9 cellular contexts compared by ENCODE assay signal in the genomic region with DNA sequence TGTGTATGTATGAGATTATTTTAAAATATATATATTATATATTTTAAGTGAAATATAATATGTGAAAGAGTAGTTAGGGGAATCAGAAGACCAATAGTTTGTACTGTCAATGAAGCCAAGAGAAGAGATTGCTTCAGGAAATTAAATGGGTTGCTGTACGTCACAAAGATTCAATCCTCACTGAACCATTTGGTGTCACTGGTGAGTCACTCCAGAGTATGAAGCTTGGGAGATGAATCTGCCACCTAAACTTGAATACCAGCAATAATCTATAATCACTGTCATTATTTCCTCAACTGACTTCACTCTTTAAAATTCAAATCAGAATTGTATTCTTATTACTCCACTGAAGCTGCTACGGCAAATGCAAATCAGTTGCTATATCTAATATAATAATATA. TPM values are rescaled to one million over a fixed set of nuclear protein-coding genes. Genes with fewer than 3 reads are reported as not detected.
DNase-seq lines count a peak whose midpoint lies in the region; ATAC-seq and TF ChIP-seq lines count a peak whose summit lies in the region.
"Had no signal": no experiment of that assay in that cellular context is flagged by ENCODE, and none has a peak within 500 bp of the region (broad histone marks: within the 10 kb centered on the region; RNA-seq: fewer than 3 reads in every experiment).

No MANE protein-coding gene starts in this region.

- no peak for TF ChIP-seq CTCF in fibroblast of the aortic adventitia (IDR thresholded peaks at IDR 0.05; ENCODE audit: insufficient read depth, low read length)
- TF ChIP-seq CTCF in Peyer's patch (IDR thresholded peaks at IDR 0.05): no peak

- no peak for TF ChIP-seq POLR2A in Peyer's patch (IDR thresholded peaks at IDR 0.05)

- H3K36me3 Mint-ChIP-seq in activated T-helper 1 cell treated with anti-CD3 and anti-CD28 coated beads, Interleukin-12 subunit alpha, Interleukin-12 subunit beta, Interleukin-2, Interleukin-4 antibody, amounts not matched to agents 30 ng/mL and 10 ng/mL and 1 ng/mL, durations not matched to agents 14 hours and 24 hours and 36 hours (ENCODE audit: low read depth): no peaks in the 10 kb centered on the region
- H3K36me3 Mint-ChIP-seq: activated CD4-positive, alpha-beta memory T cell treated with anti-CD3 and anti-CD28 coated beads for 36 hours had no signal

- H3K9me3 Mint-ChIP-seq in activated T-helper 1 cell treated with anti-CD3 and anti-CD28 coated beads, Interleukin-12 subunit alpha, Interleukin-12 subunit beta, Interleukin-2, Interleukin-4 antibody, amounts not matched to agents 30 ng/mL and 10 ng/mL and 1 ng/mL, durations not matched to agents 14 hours and 24 hours and 36 hours: no peaks in the 10 kb centered on the region
- H3K9me3 Mint-ChIP-seq: activated CD4-positive, alpha-beta memory T cell treated with anti-CD3 and anti-CD28 coated beads for 36 hours had no signal

- H3K9ac ChIP-seq in NT2/D1 (ENCODE audit: insufficient read length, low read depth): no peak overlapping the region

- H3K36me3 ChIP-seq in NT2/D1 (ENCODE audit: insufficient read depth, insufficient read length, low read length) (no peaks in the 10 kb centered on the region), Peyer's patch (no peaks in the 10 kb centered on the region)

- H3K27me3 Mint-ChIP-seq in activated T-helper 1 cell treated with anti-CD3 and anti-CD28 coated beads, Interleukin-12 subunit alpha, Interleukin-12 subunit beta, Interleukin-2, Interleukin-4 antibody, amounts not matched to agents 30 ng/mL and 10 ng/mL and 1 ng/mL, durations not matched to agents 14 hours and 24 hours and 36 hours (ENCODE audit: insufficient read depth): no peaks in the 10 kb centered on the region
- H3K27me3 Mint-ChIP-seq: activated CD4-positive, alpha-beta memory T cell treated with anti-CD3 and anti-CD28 coated beads for 36 hours had no signal

- H3K4me1 ChIP-seq in NT2/D1 (ENCODE audit: insufficient read depth, insufficient read length) (no peaks in the 10 kb centered on the region), Peyer's patch (no peaks in the 10 kb centered on the region)

- H3K27me3 ChIP-seq in NT2/D1 (ENCODE audit: insufficient read depth, insufficient read length): no peaks in the 10 kb centered on the region
- H3K27me3 ChIP-seq in Peyer's patch: no peaks in the 10 kb centered on the region

- no peaks in the 10 kb centered on the region for H3K4me1 Mint-ChIP-seq in activated T-helper 1 cell treated with anti-CD3 and anti-CD28 coated beads, Interleukin-12 subunit alpha, Interleukin-12 subunit beta, Interleukin-2, Interleukin-4 antibody, amounts not matched to agents 30 ng/mL and 10 ng/mL and 1 ng/mL, durations not matched to agents 14 hours and 24 hours and 36 hours (ENCODE audit: low read depth)

- ATAC-seq in GM21717 (IDR thresholded peaks at IDR 0.05; ENCODE audit: unreplicated experiment): peak; percentile 63

- DNase-seq in Ammon's horn (ENCODE audit: low spot score) (peak; percentile 36), NT2/D1 (ENCODE audit: low read depth, low spot score) (peak; percentile 5), fibroblast of the aortic adventitia (ENCODE audit: low read depth) (peak; percentile 39), Peyer's patch (no peak), T-helper 9 cell (no peak)
- no peak for DNase-seq in activated naive CD4-positive, alpha-beta T cell (lab: John Stamatoyannopoulos, UW)
- DNase-seq in activated T-helper 1 cell treated with anti-CD3 and anti-CD28 coated beads, Interleukin-12 subunit alpha, Interleukin-12 subunit beta, Interleukin-2, Interleukin-4 antibody, amounts not matched to agents 30 ng/mL and 10 ng/mL and 1 ng/mL, durations not matched to agents 14 hours and 24 hours and 36 hours (ENCODE audit: low spot score): no peak
- DNase-seq: activated CD4-positive, alpha-beta memory T cell treated with anti-CD3 and anti-CD28 coated beads for 36 hours had no signal

- H3K27ac Mint-ChIP-seq in activated T-helper 1 cell treated with anti-CD3 and anti-CD28 coated beads, Interleukin-12 subunit alpha, Interleukin-12 subunit beta, Interleukin-2, Interleukin-4 antibody, amounts not matched to agents 30 ng/mL and 10 ng/mL and 1 ng/mL, durations not matched to agents 14 hours and 24 hours and 36 hours: no peak overlapping the region
- H3K27ac Mint-ChIP-seq: activated CD4-positive, alpha-beta memory T cell treated with anti-CD3 and anti-CD28 coated beads for 36 hours had no signal

- H3K9me3 ChIP-seq in NT2/D1 (ENCODE audit: insufficient read depth, low read length) (no peaks in the 10 kb centered on the region), Peyer's patch (no peaks in the 10 kb centered on the region)

- no peak overlapping the region for H3K27ac ChIP-seq in Peyer's patch

- H3K4me3 Mint-ChIP-seq in activated T-helper 1 cell treated with anti-CD3 and anti-CD28 coated beads, Interleukin-12 subunit alpha, Interleukin-12 subunit beta, Interleukin-2, Interleukin-4 antibody, amounts not matched to agents 30 ng/mL and 10 ng/mL and 1 ng/mL, durations not matched to agents 14 hours and 24 hours and 36 hours: no peak overlapping the region
- H3K4me3 Mint-ChIP-seq: activated CD4-positive, alpha-beta memory T cell treated with anti-CD3 and anti-CD28 coated beads for 36 hours had no signal

- no peak overlapping the region for H3K4me3 ChIP-seq in NT2/D1 (ENCODE audit: insufficient read length, low read depth)
- no peak overlapping the region for H3K4me3 ChIP-seq in fibroblast of the aortic adventitia (ENCODE audit: low read depth, low read length)
- no peak overlapping the region for H3K4me3 ChIP-seq in Peyer's patch

- intact Hi-C loops in activated T-helper 1 cell treated with anti-CD3 and anti-CD28 coated beads, Interleukin-12 subunit alpha, Interleukin-12 subunit beta, Interleukin-2, Interleukin-4 antibody, amounts not matched to agents 30 ng/mL and 10 ng/mL and 1 ng/mL, durations not matched to agents 14 hours and 24 hours and 36 hours (cut with micrococcal nuclease): no loop called here

RNA-seq across cellular contexts. Expression of a gene that starts 41.9 kb away (rescaled TPM):
- total RNA-seq in fibroblast of the aortic adventitia (ENCODE audit: low replicate concordance) (14.0 and 22.9 TPM in 2 replicates), Peyer's patch (10 to 100 TPM in 1 of 4 donors, 1 to 10 TPM in 3; 7.5 to 19.8 (median 8.7) TPM)
- 0.07 and 0.13 TPM in 2 replicates for total RNA-seq in activated T-helper 1 cell treated with anti-CD3 and anti-CD28 coated beads, Interleukin-12 subunit alpha, Interleukin-12 subunit beta, Interleukin-2, Interleukin-4 antibody, amounts not matched to agents 30 ng/mL and 10 ng/mL and 1 ng/mL, durations not matched to agents 14 hours and 24 hours and 36 hours
- total RNA-seq: activated CD4-positive, alpha-beta memory T cell treated with anti-CD3 and anti-CD28 coated beads for 36 hours had no signal

Comparison
In these comparisons a context has a peak if more than half of its experiments do, and no peak if none do; other contexts are left out.
1. DNase-seq: peak in Ammon's horn (single experiment), NT2/D1 (single experiment) and fibroblast of the aortic adventitia (single experiment); none in Peyer's patch (0 of 3), activated naive CD4-positive, alpha-beta T cell (0 of 4), T-helper 9 cell (single experiment) and activated T-helper 1 cell treated with anti-CD3 and anti-CD28 coated beads, Interleukin-12 subunit alpha, Interleukin-12 subunit beta, Interleukin-2, Interleukin-4 antibody, amounts not matched to agents 30 ng/mL and 10 ng/mL and 1 ng/mL, durations not matched to agents 14 hours and 24 hours and 36 hours (single experiment).